Comparison of ENCODE assay signal across 8 cellular contexts in genomic region chr7:76130661-76131060, GRCh38.
DNase-seq lines count a peak whose midpoint lies in the region; ATAC-seq, FAIRE-seq and TF ChIP-seq lines count a peak whose summit lies in the region.
"Not testable (repeated sequence)": the region's sequence is repeated elsewhere in the genome, so short reads cannot be mapped to it uniquely, and the experiment has no call there.

No MANE protein-coding gene starts in this region.

- H2AFZ ChIP-seq in mammary epithelial cell (ENCODE audit: low read depth, low read length), result not testable (repeated sequence)

- dilution Hi-C loops in mammary epithelial cell (cut with HindIII; ENCODE audit: low sequenced_read_pairs), result not testable (repeated sequence)

- H3K4me1 ChIP-seq in A549, result peaks cover 11% of the 10 kb centered on the region; the same call in 2 of the 3 replicates
- not testable (repeated sequence) for H3K4me1 ChIP-seq in mammary epithelial cell (ENCODE audit: insufficient read depth, low read length)
- peaks cover 0 to 13% of the 10 kb centered on the region in 2 donors for H3K4me1 ChIP-seq in naive thymus-derived CD4-positive, alpha-beta T cell (ENCODE audit: control insufficient read depth in 2 of 2, insufficient read depth in 2 of 2, low read length in 2 of 2)

- CTCF ChIA-PET in A549 (lab: Yijun Ruan, JAX) (interaction anchor here (0.6 to 7.9 kb wide), 27 partner anchors 8 to 265 kb away, joined by 3 to 151 read pairs (median 4); partner anchors contain the start of genes MDH2 and STYXL1), mammary epithelial cell (lab: Charles Lee; ENCODE audit: low non-redundant PET) (interaction anchor here (0.7 to 1.6 kb wide), 2 partner anchors 62 to 264 kb away, joined by 4 to 12 read pairs; no protein-coding TSS in a partner anchor)
- CTCF ChIA-PET in naive thymus-derived CD4-positive, alpha-beta T cell (lab: Charles Lee), result not testable (repeated sequence)

- ATAC-seq in A549 (peak; percentile 96), Right ventricle myocardium superior (ENCODE audit: poor library complexity) (peak; percentile 75)
- peak; percentile 60 for ATAC-seq in naive thymus-derived CD4-positive, alpha-beta T cell

- not testable (repeated sequence) for H3K36me3 ChIP-seq in mammary epithelial cell (ENCODE audit: insufficient read depth, low read length); naive thymus-derived CD4-positive, alpha-beta T cell (ENCODE audit: control insufficient read depth in 2 of 3, insufficient read depth in 3 of 3, low read length in 3 of 3)

- not testable (repeated sequence) for H3K4me3 Mint-ChIP-seq in naive thymus-derived CD4-positive, alpha-beta T cell

- not testable (repeated sequence) for H3K4me2 ChIP-seq in A549; mammary epithelial cell (ENCODE audit: insufficient read depth, low read depth, low read length)

- not testable (repeated sequence) for H4K20me1 ChIP-seq in mammary epithelial cell (ENCODE audit: insufficient read depth, low read length)

- H3K27me3 Mint-ChIP-seq in naive thymus-derived CD4-positive, alpha-beta T cell, result not testable (repeated sequence)

- H3K27ac Mint-ChIP-seq in naive thymus-derived CD4-positive, alpha-beta T cell, result peak overlapping the region in 3 of 9 donors; percentile 10 to 49 (median 41)

- POLR2A ChIA-PET in A549 (lab: Yijun Ruan, JAX), result interaction anchor here (0.7 to 1.5 kb wide), 2 partner anchors 62 to 83 kb away, joined by 3 read pairs; partner anchors contain the start of genes MDH2 and STYXL1
- POLR2A ChIA-PET in naive thymus-derived CD4-positive, alpha-beta T cell (lab: Charles Lee), result interaction anchor here (0.9 kb wide), 1 partner anchor 21 kb away, joined by 3 read pairs; no protein-coding TSS in a partner anchor

- H3K9me3 ChIP-seq in A549; mammary epithelial cell (replicated peaks; ENCODE audit: insufficient read depth, low read length); naive thymus-derived CD4-positive, alpha-beta T cell (ENCODE audit: control insufficient read depth in 2 of 3, low read length in 3 of 3): not testable (repeated sequence)

- peak; percentile 91 to 93 for TF ChIP-seq RAD21 in A549 (conservative IDR thresholded peaks at IDR 0.05 in 1 of 2, IDR thresholded peaks at IDR 0.05 in 1 of 2)

- TF ChIP-seq POLR2A in A549 (IDR thresholded peaks at IDR 0.05; ENCODE audit: low read length), result not testable (repeated sequence)

- DNase-seq in A549 (ENCODE audit: low read depth in 1 of 2, low spot score in 1 of 2) (peak; percentile 52 to 68), Daoy (ENCODE audit: low read depth) (peak; percentile 30), HuH-7.5 (ENCODE audit: low spot score) (peak; percentile 15), NCI-H510A treated with DMSO at 0.1 percent for 48 hours (lab: John Stamatoyannopoulos, UW) (peak; percentile 9), mammary epithelial cell (peak; percentile 37)
- DNase-seq in Right ventricle myocardium superior, result not testable (repeated sequence)
- DNase-seq in naive thymus-derived CD4-positive, alpha-beta T cell, result peak in 3 of 9 donors; percentile 21 to 30 (median 22)

- H3K36me3 Mint-ChIP-seq in naive thymus-derived CD4-positive, alpha-beta T cell, result not testable (repeated sequence)

- not testable (repeated sequence) for BruUV-seq in mammary epithelial cell (replicated peaks; lab: Mats Ljungman, UMichigan)

- H3K27ac ChIP-seq in A549 (peak overlapping the region; percentile 42 to 73; a peak in 5 of 6 replicates), VCaP (peak overlapping the region; percentile 42; the same call in 1 of the 2 replicates)
- H3K27ac ChIP-seq in mammary epithelial cell (ENCODE audit: insufficient read depth, low read depth, low read length); naive thymus-derived CD4-positive, alpha-beta T cell (ENCODE audit: low read depth, low read length): not testable (repeated sequence)

- intact Hi-C loops in mammary epithelial cell (cut with micrococcal nuclease), result loop anchor here (1.0 to 5.0 kb wide), 5 partner anchors 61 to 264 kb away; partner anchors contain the start of genes MDH2 and STYXL1
- intact Hi-C loops in Right ventricle myocardium superior (cut with DNase I), result not testable (repeated sequence)
- intact Hi-C loops in naive thymus-derived CD4-positive, alpha-beta T cell (cut with micrococcal nuclease), result loop anchor here in 1 of 2 donors (5.0 kb wide), 1 partner anchor 263 kb away; no protein-coding TSS in a partner anchor

- TF ChIP-seq CTCF in A549 (IDR thresholded peaks at IDR 0.05) (peak; percentile 89), VCaP (conservative IDR thresholded peaks at IDR 0.05) (peak; percentile 90), mammary epithelial cell (conservative IDR thresholded peaks at IDR 0.05 in 1 of 2, IDR thresholded peaks at IDR 0.05 in 1 of 2; ENCODE audit: extremely low read depth in 1 of 2, insufficient read depth in 1 of 2, low read depth in 1 of 2, low read length in 2 of 2) (peak; percentile 52 to 67)

- not testable (repeated sequence) for H3K27me3 ChIP-seq in mammary epithelial cell (ENCODE audit: insufficient read depth, low read length); naive thymus-derived CD4-positive, alpha-beta T cell (ENCODE audit: control insufficient read depth in 2 of 2, insufficient read depth in 2 of 2, low read length in 2 of 2)

- in situ Hi-C loops in mammary epithelial cell (cut with MboI; ENCODE audit: low sequenced_read_pairs in 2 of 2), result loop anchor here in 1 of 2 donors (5.0 kb wide), 1 partner anchor 63 kb away; no protein-coding TSS in a partner anchor

- H3K9me3 Mint-ChIP-seq in naive thymus-derived CD4-positive, alpha-beta T cell, result not testable (repeated sequence)

- not testable (repeated sequence) for TF ChIP-seq EP300 in A549 (IDR thresholded peaks at IDR 0.05)

- H3K9ac ChIP-seq in mammary epithelial cell (ENCODE audit: insufficient read depth, low read length), result not testable (repeated sequence)

- FAIRE-seq in A549 (lab: Jason Lieb, UNC), result not testable (repeated sequence)

- not testable (repeated sequence) for H3K79me2 ChIP-seq in mammary epithelial cell (ENCODE audit: insufficient read depth, low read length)

- H3K4me3 ChIP-seq in A549; mammary epithelial cell (replicated peaks in 1 of 3; ENCODE audit: insufficient read depth in 1 of 3, low read depth in 2 of 3, low read length in 3 of 3); naive thymus-derived CD4-positive, alpha-beta T cell (ENCODE audit: low read length): not testable (repeated sequence)

- peaks cover 21 to 36% (median 33%) of the 10 kb centered on the region in 7 donors for H3K4me1 Mint-ChIP-seq in naive thymus-derived CD4-positive, alpha-beta T cell

TF ChIP-seq in A549, 52 proteins besides CTCF, POLR2A, EP300 and RAD21:
- not testable (repeated sequence) for TF ChIP-seq FOSL2 (IDR thresholded peaks at IDR 0.05)
- TF ChIP-seq FOSL2 (CRISPR knock-in tag; IDR thresholded peaks at IDR 0.05) (peak; percentile 8; the same call in 1 of the 2 replicates), SMC3 (IDR thresholded peaks at IDR 0.05) (peak; percentile 91)
